Comparison of ENCODE assay signal across 1 cellular context in the genomic region with DNA sequence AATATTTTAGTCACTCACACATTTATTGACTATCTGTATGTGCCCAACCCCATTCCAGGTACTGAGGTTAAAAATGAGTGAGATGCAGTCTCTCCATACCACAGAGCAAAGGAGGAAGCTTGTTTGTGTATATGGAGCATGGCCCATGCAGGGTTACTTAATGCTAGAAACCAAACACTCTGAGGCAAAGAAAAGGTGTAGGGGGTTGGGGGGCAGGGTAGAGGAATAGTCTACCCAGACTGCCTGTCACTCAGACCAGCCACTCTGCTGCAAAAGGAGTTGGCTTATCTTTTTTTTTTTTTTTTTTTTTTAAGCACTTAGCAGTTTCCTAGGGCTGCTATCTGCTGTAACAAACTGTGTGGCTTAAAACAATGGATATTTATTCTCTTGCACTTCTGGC.
TF ChIP-seq lines count a peak whose summit lies in the region.

No MANE protein-coding gene starts in this region.

TF ChIP-seq in GM23338, 12 proteins besides CTCF, POLR2A, EP300 and RAD21 (continued from another document):
- TF ChIP-seq ZNF462 (CRISPR knock-in tag; IDR thresholded peaks at IDR 0.05), result no peak
